8 cellular contexts compared by ENCODE assay signal in the genomic region with DNA sequence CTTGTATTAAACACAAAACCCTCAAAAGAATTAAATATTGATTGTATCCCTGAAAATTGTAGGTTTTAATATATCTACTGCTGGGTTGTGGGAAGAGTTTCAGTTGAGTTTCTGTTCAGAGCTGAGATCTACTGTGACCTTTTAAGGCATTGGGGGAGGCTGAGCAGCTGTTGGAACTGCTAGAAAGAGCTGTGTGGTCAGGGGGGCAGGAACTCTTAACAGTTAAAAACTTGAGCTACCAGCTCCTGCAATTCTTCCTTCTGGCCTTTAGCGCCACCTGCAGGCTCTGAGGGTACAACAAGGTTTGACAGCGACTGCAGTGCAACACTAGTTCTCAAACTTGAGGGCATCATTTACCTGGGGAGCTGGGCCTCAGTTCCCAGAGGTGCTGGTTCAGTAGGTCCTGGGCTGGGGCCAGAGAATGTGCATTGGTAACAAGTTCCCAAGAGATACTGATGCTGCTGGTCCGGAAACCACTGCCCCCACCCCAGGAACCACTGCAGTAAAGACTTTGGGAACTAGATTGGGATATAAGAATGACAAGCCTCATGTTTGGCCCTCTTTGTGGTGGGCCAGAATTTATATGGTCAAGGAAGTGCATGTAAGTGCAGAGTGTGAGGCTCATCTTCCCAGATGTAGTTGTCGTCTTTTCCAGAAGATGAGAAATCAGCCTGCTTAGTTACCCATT. TPM values are rescaled to one million over a fixed set of nuclear protein-coding genes. Genes with fewer than 3 reads are reported as not detected.
DNase-seq lines count a peak whose midpoint lies in the region; ATAC-seq, FAIRE-seq and TF ChIP-seq lines count a peak whose summit lies in the region.

No MANE protein-coding gene starts in this region.

- no peaks in the 10 kb centered on the region for H3K9me3 ChIP-seq in HUES48 (ENCODE audit: control insufficient read depth, insufficient read depth, low read length)
- H3K9me3 ChIP-seq in endothelial cell of umbilical vein (replicated peaks; ENCODE audit: control insufficient read depth, insufficient read depth, low read length) = no peaks in the 10 kb centered on the region

- peak; percentile 83 to 86 for TF ChIP-seq CTCF in endothelial cell of umbilical vein (IDR thresholded peaks at IDR 0.05; ENCODE audit: extremely low read depth in 1 of 2, insufficient read depth in 1 of 2, low read depth in 1 of 2, low read length in 2 of 2)

- peaks cover 57% of the 10 kb centered on the region for H3K4me1 ChIP-seq in HUES48 (ENCODE audit: control insufficient read depth, insufficient read depth, low read length)
- peaks cover 28% of the 10 kb centered on the region for H3K4me1 ChIP-seq in endothelial cell of umbilical vein (ENCODE audit: control insufficient read depth, extremely low read depth, insufficient read depth, low read length)

- BruUV-seq in endothelial cell of umbilical vein (replicated peaks; lab: Mats Ljungman, UMichigan) = no TSS peak

- DNase-seq in D341Med (ENCODE audit: low spot score) (peak; percentile 73), NOMO-1 treated with dmso at 0.1 percent for 144 hours (lab: John Stamatoyannopoulos, UW; ENCODE audit: unreplicated experiment) (peak; percentile 95), endothelial cell of umbilical vein (ENCODE audit: low read depth, low spot score) (peak; percentile 78), mucosa of gallbladder (ENCODE audit: low spot score) (peak; percentile 89)
- peak; percentile 71 for DNase-seq in activated CD8-positive, alpha-beta memory T cell treated with anti-CD3 and anti-CD28 coated beads, Interleukin-2, amount 50 U/mL, for 1 hour (ENCODE audit: extremely low read depth)
- DNase-seq in stimulated activated CD8-positive, alpha-beta memory T cell treated with anti-CD3 and anti-CD28 coated beads, Interleukin-4, amount 100 ng/mL, for 48 hours = peak; percentile 97

- TF ChIP-seq POLR2A in endothelial cell of umbilical vein (IDR thresholded peaks at IDR 0.05; ENCODE audit: low read depth, low read length) = no peak

- intact Hi-C loops in endothelial cell of umbilical vein (cut with micrococcal nuclease) = loop anchor here (1.0 to 10.0 kb wide), 7 partner anchors 105 to 936 kb away; partner anchors contain the start of gene TRIM13

- no peak overlapping the region for H3K27ac ChIP-seq in HUES48 (ENCODE audit: low read depth, low read length)
- no peak overlapping the region for H3K27ac ChIP-seq in endothelial cell of umbilical vein (ENCODE audit: insufficient read depth, low read depth, low read length)

- H3K4me2 ChIP-seq in endothelial cell of umbilical vein (ENCODE audit: insufficient read depth, low read length) = peak overlapping the region; percentile 83

- CTCF ChIA-PET in endothelial cell of umbilical vein (lab: Charles Lee) = interaction anchor here (0.6 to 6.0 kb wide), 57 partner anchors 8 to 1260 kb away, joined by 3 to 96 read pairs (median 4); partner anchors contain the start of genes SPRYD7 and TRIM13

- no peaks in the 10 kb centered on the region for H3K36me3 ChIP-seq in HUES48 (ENCODE audit: control insufficient read depth, insufficient read depth, low read length)
- no peaks in the 10 kb centered on the region for H3K36me3 ChIP-seq in endothelial cell of umbilical vein (ENCODE audit: control insufficient read depth in 2 of 2, extremely low read depth in 1 of 2, insufficient read depth in 2 of 2, low read length in 2 of 2)

- H2AFZ ChIP-seq in endothelial cell of umbilical vein (ENCODE audit: low read depth, low read length) = no peak overlapping the region

- H3K27me3 ChIP-seq in HUES48 (ENCODE audit: control insufficient read depth, insufficient read depth, low read length) (no peaks in the 10 kb centered on the region), endothelial cell of umbilical vein (ENCODE audit: control insufficient read depth in 2 of 2, insufficient read depth in 2 of 2, low read length in 2 of 2) (no peaks in the 10 kb centered on the region)

- no peaks in the 10 kb centered on the region for H4K20me1 ChIP-seq in endothelial cell of umbilical vein (replicated peaks; ENCODE audit: control insufficient read depth, extremely low read depth, insufficient read depth, low read length)

- H3K4me3 ChIP-seq in HUES48 (ENCODE audit: low read depth, low read length) (peak overlapping the region; percentile 4; the same call in 1 of the 2 replicates), endothelial cell of umbilical vein (replicated peaks in 1 of 3; ENCODE audit: insufficient read depth in 1 of 3, low read depth in 1 of 3, low read length in 3 of 3) (no peak overlapping the region)

- H3K9ac ChIP-seq in HUES48 (ENCODE audit: low read depth, low read length) (no peak overlapping the region), endothelial cell of umbilical vein (replicated peaks; ENCODE audit: extremely low read depth, insufficient read depth, low read length) (no peak overlapping the region)

- no peaks in the 10 kb centered on the region for H3K9me1 ChIP-seq in endothelial cell of umbilical vein (replicated peaks; ENCODE audit: control insufficient read depth, extremely low read depth, insufficient read depth, low read length)

- dilution Hi-C loops in endothelial cell of umbilical vein (cut with MboI; ENCODE audit: extremely low pct_ligation_motif_present, low sequenced_read_pairs) = no loop called here

- FAIRE-seq in endothelial cell of umbilical vein (lab: Jason Lieb, UNC) = peak; percentile 93

- POLR2A ChIA-PET in endothelial cell of umbilical vein (lab: Charles Lee) = interaction anchor here (0.8 to 1.4 kb wide), 2 partner anchors 915 to 935 kb away, joined by 3 to 5 read pairs; no protein-coding TSS in a partner anchor

- ATAC-seq in GM21423 (IDR thresholded peaks at IDR 0.05; ENCODE audit: unreplicated experiment) = peak; percentile 46

- H3K79me2 ChIP-seq in endothelial cell of umbilical vein (ENCODE audit: control insufficient read depth, insufficient read depth, low read length) = peaks cover 31% of the 10 kb centered on the region

TF ChIP-seq in endothelial cell of umbilical vein, 7 proteins besides CTCF, POLR2A, EP300 and RAD21:
- TF ChIP-seq GATA2 (IDR thresholded peaks at IDR 0.05; ENCODE audit: insufficient read depth, insufficient read length, low read depth, low read length) (no peak), FOS (IDR thresholded peaks at IDR 0.05; ENCODE audit: borderline replicate concordance, insufficient read depth, low read length) (no peak), MAX (IDR thresholded peaks at IDR 0.05; ENCODE audit: insufficient read depth, insufficient read length) (no peak), EZH2 (IDR thresholded peaks at IDR 0.05; ENCODE audit: borderline replicate concordance, low read depth, low read length, severe bottlenecking) (no peak), JUN (IDR thresholded peaks at IDR 0.05; ENCODE audit: borderline replicate concordance, insufficient read depth, insufficient read length, low read depth) (no peak), POLR2AphosphoS5 (IDR thresholded peaks at IDR 0.05; ENCODE audit: insufficient read depth, low read depth, low read length) (no peak), MYC (IDR thresholded peaks at IDR 0.05; ENCODE audit: low read depth, low read length) (no peak)

RNA-seq across cellular contexts. Expression of gene RNASEH2B, which starts 2.5 kb away (rescaled TPM):
- total RNA-seq in endothelial cell of umbilical vein (24.4 and 25.1 TPM in 2 replicates), mucosa of gallbladder (29.8 TPM)
- 8.9 TPM in 2 replicates for polyA plus RNA-seq in endothelial cell of umbilical vein
- 14.2 and 15.8 TPM in 2 replicates for polyA plus RNA-seq in endothelial cell of umbilical vein (2011; cell fraction: cytosol; rRNA removed)
- polyA plus RNA-seq in endothelial cell of umbilical vein (2011; cell fraction: nucleus; rRNA removed) = 16.7 and 28.0 TPM in 2 replicates
- polyA plus RNA-seq in endothelial cell of umbilical vein (2012) = 15.5 and 37.3 TPM in 2 replicates
- 12.6 and 14.8 TPM in 2 replicates for polyA minus RNA-seq in endothelial cell of umbilical vein
- 20.7 TPM for polyA minus RNA-seq in endothelial cell of umbilical vein (2011; cell fraction: cytosol; rRNA and poly(A)+ RNA removed)
- polyA minus RNA-seq in endothelial cell of umbilical vein (2011; cell fraction: nucleus; rRNA and poly(A)+ RNA removed) = 37.7 and 55.6 TPM in 2 replicates
